In the genomic region with DNA sequence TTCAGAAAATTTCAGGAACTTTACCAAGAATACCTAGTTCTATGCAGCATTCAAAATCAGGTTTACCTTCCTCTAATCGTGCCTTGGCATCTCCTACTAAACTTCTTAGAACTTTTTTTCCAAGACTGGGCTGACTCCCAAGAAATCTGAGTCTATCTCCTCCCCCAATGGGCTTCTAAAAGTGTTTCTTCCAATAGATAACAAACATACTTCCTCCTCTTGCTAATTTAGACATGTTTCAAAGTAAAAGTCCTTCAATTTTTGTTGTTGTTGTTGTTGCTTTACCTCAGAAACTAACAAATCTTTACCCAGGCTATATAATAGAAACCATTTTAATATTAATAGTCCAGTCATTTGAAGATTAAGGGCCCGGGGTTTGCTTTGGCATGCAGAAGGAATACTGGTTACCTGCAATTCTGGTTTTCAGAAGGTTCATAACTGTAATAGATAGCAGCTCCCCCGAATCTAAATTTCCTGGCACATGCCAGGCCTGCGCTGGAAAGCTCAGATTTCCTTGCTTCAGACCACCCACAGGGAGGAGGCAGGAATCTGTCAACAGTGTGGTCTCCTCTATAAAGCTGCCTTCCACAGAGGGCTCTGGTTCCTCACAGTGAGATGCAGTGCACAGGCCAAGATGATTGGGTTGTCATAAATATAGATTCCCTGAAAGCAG, we compare ENCODE assay signal across 16 cellular contexts.
DNase-seq lines count a peak whose midpoint lies in the region; ATAC-seq, FAIRE-seq and TF ChIP-seq lines count a peak whose summit lies in the region.
"Had no signal": no experiment of that assay in that cellular context is flagged by ENCODE, and none has a peak within 500 bp of the region (broad histone marks: within the 10 kb centered on the region; RNA-seq: fewer than 3 reads in every experiment).

No MANE protein-coding gene starts in this region.

- no peaks in the 10 kb centered on the region; the same call in 1 of the 2 replicates for H4K20me1 ChIP-seq in HepG2 (ENCODE audit: insufficient read depth, low read length)
- H4K20me1 ChIP-seq: BLaER1 had no signal

- no peaks in the 10 kb centered on the region for H3K9me3 ChIP-seq in HepG2 (ENCODE audit: low read length)
- H3K9me3 ChIP-seq: BLaER1, body of pancreas had no signal

- H3K27ac ChIP-seq in HepG2 (ENCODE audit: extremely low read length, insufficient read depth, low read length), result no peak overlapping the region
- H3K27ac ChIP-seq: BLaER1, body of pancreas had no signal

- peak; percentile 6 for DNase-seq in GM03348 (ENCODE audit: low spot score)
- peak; percentile 82 for DNase-seq in NCI-H69 (lab: John Stamatoyannopoulos, UW)
- no peak for DNase-seq in omental fat pad (ENCODE audit: low spot score)
- no peak for DNase-seq in effector CD4-positive, alpha-beta T cell
- no peak for DNase-seq in SIG-M5 (lab: John Stamatoyannopoulos, UW)
- no peak for DNase-seq in HepG2 (ENCODE audit: low spot score)
- DNase-seq: activated CD4-positive, alpha-beta T cell treated with anti-CD3 and anti-CD28 coated beads for 48 hours; IMR-90; midbrain; NCI-H1436 had no signal

- no peak for TF ChIP-seq POLR2A in HepG2 (IDR thresholded peaks at IDR 0.05; ENCODE audit: insufficient read depth in 1 of 2, low read depth in 2 of 2, low read length in 2 of 2)

- CTCF ChIA-PET in HepG2 (lab: Yijun Ruan, JAX; ENCODE audit: low intra/inter-chr PET ratio, low total read pairs), result no interaction called here

- POLR2A ChIA-PET in HepG2 (lab: Yijun Ruan, JAX), result no interaction called here

- no TSS peak for BruUV-seq in HepG2 (replicated peaks; lab: Mats Ljungman, UMichigan)

- ATAC-seq in omental fat pad (ENCODE audit: low FRiP score), result peak; percentile 66
- ATAC-seq in HG03521 (IDR thresholded peaks at IDR 0.05; ENCODE audit: unreplicated experiment), result no peak
- no peak for ATAC-seq in HepG2
- ATAC-seq: activated T-helper 17 cell treated with anti-CD3 and anti-CD28 coated beads, Interleukin-2, amount 50 U/mL, for 72 hours; body of pancreas had no signal

- in situ Hi-C loops in HepG2 (cut with HindIII; ENCODE audit: extremely low pct_ligation_motif_present, low pct_unique_long_range_greater_than_20kb), result no loop called here

- TF ChIP-seq RAD21 in HepG2 (CRISPR knock-in tag; IDR thresholded peaks at IDR 0.05), result no peak

- H3K36me3 ChIP-seq in HepG2 (replicated peaks in 1 of 2; ENCODE audit: control insufficient read depth in 1 of 2, insufficient read depth in 2 of 2, low read length in 2 of 2), result no peaks in the 10 kb centered on the region
- H3K36me3 ChIP-seq: BLaER1 had no signal

- H2AFZ ChIP-seq in HepG2 (ENCODE audit: low read length), result no peak overlapping the region

- 98% methylated on average over 4 of the region's 4 CpGs for WGBS in HepG2 (ENCODE audit: low lambda C conversion rate)

- H3K27me3 ChIP-seq in HepG2 (ENCODE audit: control insufficient read depth in 1 of 2, insufficient read depth in 2 of 2, low read length in 2 of 2), result no peaks in the 10 kb centered on the region
- H3K27me3 ChIP-seq: BLaER1, body of pancreas had no signal

- H3K4me3 ChIP-seq in HepG2 (replicated peaks in 1 of 3; ENCODE audit: insufficient read depth in 1 of 3, low read depth in 2 of 3, low read length in 3 of 3), result no peak overlapping the region
- H3K4me3 ChIP-seq: BLaER1, body of pancreas had no signal

- no peaks in the 10 kb centered on the region; the same call in 1 of the 2 replicates for H3K4me1 ChIP-seq in HepG2 (ENCODE audit: insufficient read depth, low read length)

- TF ChIP-seq CTCF in omental fat pad (IDR thresholded peaks at IDR 0.05), result no peak
- no peak for TF ChIP-seq CTCF in HepG2 (CRISPR knock-in tag; IDR thresholded peaks at IDR 0.05)

- no peaks in the 10 kb centered on the region for H3K79me2 ChIP-seq in HepG2 (ENCODE audit: insufficient read depth, low read length)

- intact Hi-C loops in HepG2 (cut with micrococcal nuclease; ENCODE audit: unreplicated experiment), result no loop called here

- TF ChIP-seq EP300 in HepG2 (IDR thresholded peaks at IDR 0.05; ENCODE audit: low read depth in 2 of 2, low read length in 2 of 2) (no peak), HepG2 (CRISPR knock-in tag; IDR thresholded peaks at IDR 0.05; ENCODE audit: borderline replicate concordance) (no peak)

- H3K4me2 ChIP-seq in HepG2 (ENCODE audit: low read depth, low read length), result no peak overlapping the region
- H3K4me2 ChIP-seq: BLaER1 had no signal

- peak; percentile 18 for FAIRE-seq in endometrium (lab: Jason Lieb, UNC)
- no peak for FAIRE-seq in HepG2 (lab: Jason Lieb, UNC)
- FAIRE-seq: endothelial cell of umbilical vein had no signal

- no peak overlapping the region for H3K9ac ChIP-seq in HepG2 (ENCODE audit: insufficient read depth, low read depth, low read length)
- H3K9ac ChIP-seq: BLaER1 had no signal

TF ChIP-seq in HepG2, 621 proteins besides CTCF, POLR2A, EP300 and RAD21 (continues in another document):
- TF ChIP-seq ZNF569 (CRISPR knock-in tag; IDR thresholded peaks at IDR 0.05; ENCODE audit: borderline replicate concordance), result no peak
- TF ChIP-seq, protein P1, sequence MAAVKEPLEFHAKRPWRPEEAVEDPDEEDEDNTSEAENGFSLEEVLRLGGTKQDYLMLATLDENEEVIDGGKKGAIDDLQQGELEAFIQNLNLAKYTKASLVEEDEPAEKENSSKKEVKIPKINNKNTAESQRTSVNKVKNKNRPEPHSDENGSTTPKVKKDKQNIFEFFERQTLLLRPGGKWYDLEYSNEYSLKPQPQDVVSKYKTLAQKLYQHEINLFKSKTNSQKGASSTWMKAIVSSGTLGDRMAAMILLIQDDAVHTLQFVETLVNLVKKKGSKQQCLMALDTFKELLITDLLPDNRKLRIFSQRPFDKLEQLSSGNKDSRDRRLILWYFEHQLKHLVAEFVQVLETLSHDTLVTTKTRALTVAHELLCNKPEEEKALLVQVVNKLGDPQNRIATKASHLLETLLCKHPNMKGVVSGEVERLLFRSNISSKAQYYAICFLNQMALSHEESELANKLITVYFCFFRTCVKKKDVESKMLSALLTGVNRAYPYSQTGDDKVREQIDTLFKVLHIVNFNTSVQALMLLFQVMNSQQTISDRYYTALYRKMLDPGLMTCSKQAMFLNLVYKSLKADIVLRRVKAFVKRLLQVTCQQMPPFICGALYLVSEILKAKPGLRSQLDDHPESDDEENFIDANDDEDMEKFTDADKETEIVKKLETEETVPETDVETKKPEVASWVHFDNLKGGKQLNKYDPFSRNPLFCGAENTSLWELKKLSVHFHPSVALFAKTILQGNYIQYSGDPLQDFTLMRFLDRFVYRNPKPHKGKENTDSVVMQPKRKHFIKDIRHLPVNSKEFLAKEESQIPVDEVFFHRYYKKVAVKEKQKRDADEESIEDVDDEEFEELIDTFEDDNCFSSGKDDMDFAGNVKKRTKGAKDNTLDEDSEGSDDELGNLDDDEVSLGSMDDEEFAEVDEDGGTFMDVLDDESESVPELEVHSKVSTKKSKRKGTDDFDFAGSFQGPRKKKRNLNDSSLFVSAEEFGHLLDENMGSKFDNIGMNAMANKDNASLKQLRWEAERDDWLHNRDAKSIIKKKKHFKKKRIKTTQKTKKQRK (IDR thresholded peaks at IDR 0.05; ENCODE audit: low read length), result no peak
- no peak for TF ChIP-seq CBFB (CRISPR knock-in tag; IDR thresholded peaks at IDR 0.05)
- TF ChIP-seq, protein P2, sequence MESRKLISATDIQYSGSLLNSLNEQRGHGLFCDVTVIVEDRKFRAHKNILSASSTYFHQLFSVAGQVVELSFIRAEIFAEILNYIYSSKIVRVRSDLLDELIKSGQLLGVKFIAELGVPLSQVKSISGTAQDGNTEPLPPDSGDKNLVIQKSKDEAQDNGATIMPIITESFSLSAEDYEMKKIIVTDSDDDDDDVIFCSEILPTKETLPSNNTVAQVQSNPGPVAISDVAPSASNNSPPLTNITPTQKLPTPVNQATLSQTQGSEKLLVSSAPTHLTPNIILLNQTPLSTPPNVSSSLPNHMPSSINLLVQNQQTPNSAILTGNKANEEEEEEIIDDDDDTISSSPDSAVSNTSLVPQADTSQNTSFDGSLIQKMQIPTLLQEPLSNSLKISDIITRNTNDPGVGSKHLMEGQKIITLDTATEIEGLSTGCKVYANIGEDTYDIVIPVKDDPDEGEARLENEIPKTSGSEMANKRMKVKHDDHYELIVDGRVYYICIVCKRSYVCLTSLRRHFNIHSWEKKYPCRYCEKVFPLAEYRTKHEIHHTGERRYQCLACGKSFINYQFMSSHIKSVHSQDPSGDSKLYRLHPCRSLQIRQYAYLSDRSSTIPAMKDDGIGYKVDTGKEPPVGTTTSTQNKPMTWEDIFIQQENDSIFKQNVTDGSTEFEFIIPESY (CRISPR knock-in tag; IDR thresholded peaks at IDR 0.05), result no peak
- TF ChIP-seq HOXD1 (CRISPR knock-in tag; IDR thresholded peaks at IDR 0.05), result no peak
- TF ChIP-seq ZC3H13 (CRISPR knock-in tag; IDR thresholded peaks at IDR 0.05), result no peak
- TF ChIP-seq KAT2B (IDR thresholded peaks at IDR 0.05; ENCODE audit: borderline replicate concordance, low read depth, low read length), result no peak
- TF ChIP-seq, protein P3, sequence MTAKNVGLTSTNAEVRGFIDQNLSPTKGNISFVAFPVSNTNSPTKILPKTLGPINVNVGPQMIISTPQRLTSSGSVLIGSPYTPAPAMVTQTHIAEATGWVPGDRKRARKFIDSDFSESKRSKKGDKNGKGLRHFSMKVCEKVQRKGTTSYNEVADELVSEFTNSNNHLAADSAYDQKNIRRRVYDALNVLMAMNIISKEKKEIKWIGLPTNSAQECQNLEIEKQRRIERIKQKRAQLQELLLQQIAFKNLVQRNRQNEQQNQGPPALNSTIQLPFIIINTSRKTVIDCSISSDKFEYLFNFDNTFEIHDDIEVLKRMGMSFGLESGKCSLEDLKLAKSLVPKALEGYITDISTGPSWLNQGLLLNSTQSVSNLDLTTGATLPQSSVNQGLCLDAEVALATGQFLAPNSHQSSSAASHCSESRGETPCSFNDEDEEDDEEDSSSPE (CRISPR knock-in tag; IDR thresholded peaks at IDR 0.05), result no peak
- TF ChIP-seq, protein P4, sequence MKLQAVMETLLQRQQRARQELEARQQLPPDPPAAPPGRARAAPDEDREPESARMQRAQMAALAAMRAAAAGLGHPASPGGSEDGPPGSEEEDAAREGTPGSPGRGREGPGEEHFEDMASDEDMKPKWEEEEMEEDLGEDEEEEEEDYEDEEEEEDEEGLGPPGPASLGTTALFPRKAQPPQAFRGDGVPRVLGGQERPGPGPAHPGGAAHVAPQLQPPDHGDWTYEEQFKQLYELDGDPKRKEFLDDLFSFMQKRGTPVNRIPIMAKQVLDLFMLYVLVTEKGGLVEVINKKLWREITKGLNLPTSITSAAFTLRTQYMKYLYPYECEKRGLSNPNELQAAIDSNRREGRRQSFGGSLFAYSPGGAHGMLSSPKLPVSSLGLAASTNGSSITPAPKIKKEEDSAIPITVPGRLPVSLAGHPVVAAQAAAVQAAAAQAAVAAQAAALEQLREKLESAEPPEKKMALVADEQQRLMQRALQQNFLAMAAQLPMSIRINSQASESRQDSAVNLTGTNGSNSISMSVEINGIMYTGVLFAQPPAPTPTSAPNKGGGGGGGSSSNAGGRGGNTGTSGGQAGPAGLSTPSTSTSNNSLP (IDR thresholded peaks at IDR 0.05; ENCODE audit: low read depth, low read length), result no peak
- TF ChIP-seq, protein P5, sequence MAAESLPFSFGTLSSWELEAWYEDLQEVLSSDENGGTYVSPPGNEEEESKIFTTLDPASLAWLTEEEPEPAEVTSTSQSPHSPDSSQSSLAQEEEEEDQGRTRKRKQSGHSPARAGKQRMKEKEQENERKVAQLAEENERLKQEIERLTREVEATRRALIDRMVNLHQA (CRISPR knock-in tag; IDR thresholded peaks at IDR 0.05), result no peak

Comparison
In these comparisons a context has a peak if more than half of its experiments do, and no peak if none do; other contexts are left out.
1. DNase-seq: peak in GM03348 (single experiment) and NCI-H69 (single experiment); none in omental fat pad (single experiment), effector CD4-positive, alpha-beta T cell (single experiment), SIG-M5 (single experiment) and HepG2 (single experiment).